ENCODE assay signal across 8 cellular contexts in genomic region chr2:60554649-60555065, GRCh38. TPM values are rescaled to one million over a fixed set of nuclear protein-coding genes. Genes with fewer than 3 reads are reported as not detected.
A peak's percentile ranks its signal among the peaks of the same experiment; 100 is the strongest.
DNase-seq lines count a peak whose midpoint lies in the region; ATAC-seq and FAIRE-seq lines count a peak whose summit lies in the region.

No MANE protein-coding gene starts in this region.

- H3K4me3 Mint-ChIP-seq in activated T-helper 1 cell treated with anti-CD3 and anti-CD28 coated beads, Interleukin-12 subunit alpha, Interleukin-12 subunit beta, Interleukin-2, Interleukin-4 antibody, amounts not matched to agents 30 ng/mL and 10 ng/mL and 1 ng/mL, durations not matched to agents 14 hours and 24 hours and 36 hours = peak overlapping the region; percentile 76

- H3K27ac Mint-ChIP-seq in activated T-helper 1 cell treated with anti-CD3 and anti-CD28 coated beads, Interleukin-12 subunit alpha, Interleukin-12 subunit beta, Interleukin-2, Interleukin-4 antibody, amounts not matched to agents 30 ng/mL and 10 ng/mL and 1 ng/mL, durations not matched to agents 14 hours and 24 hours and 36 hours = peak overlapping the region; percentile 48

- peak; percentile 1 for ATAC-seq in HG02943 (IDR thresholded peaks at IDR 0.05; ENCODE audit: low read depth, unreplicated experiment)
- no peak for ATAC-seq in GM21360 (IDR thresholded peaks at IDR 0.05; ENCODE audit: unreplicated experiment)

- FAIRE-seq in small intestine (lab: Jason Lieb, UNC) = no peak

- no peaks in the 10 kb centered on the region for H3K9me3 Mint-ChIP-seq in activated T-helper 1 cell treated with anti-CD3 and anti-CD28 coated beads, Interleukin-12 subunit alpha, Interleukin-12 subunit beta, Interleukin-2, Interleukin-4 antibody, amounts not matched to agents 30 ng/mL and 10 ng/mL and 1 ng/mL, durations not matched to agents 14 hours and 24 hours and 36 hours

- no peaks in the 10 kb centered on the region for H3K36me3 Mint-ChIP-seq in activated T-helper 1 cell treated with anti-CD3 and anti-CD28 coated beads, Interleukin-12 subunit alpha, Interleukin-12 subunit beta, Interleukin-2, Interleukin-4 antibody, amounts not matched to agents 30 ng/mL and 10 ng/mL and 1 ng/mL, durations not matched to agents 14 hours and 24 hours and 36 hours (ENCODE audit: low read depth)

- peaks cover 10% of the 10 kb centered on the region for H3K27me3 ChIP-seq in iPS-15b (ENCODE audit: control insufficient read depth, insufficient read depth, low read length)
- H3K27me3 ChIP-seq in small intestine (ENCODE audit: control insufficient read depth in 2 of 2, insufficient read depth in 2 of 2, low read length in 2 of 2) = peaks cover 0 to 12% of the 10 kb centered on the region in 2 donors

- H3K27me3 Mint-ChIP-seq in activated T-helper 1 cell treated with anti-CD3 and anti-CD28 coated beads, Interleukin-12 subunit alpha, Interleukin-12 subunit beta, Interleukin-2, Interleukin-4 antibody, amounts not matched to agents 30 ng/mL and 10 ng/mL and 1 ng/mL, durations not matched to agents 14 hours and 24 hours and 36 hours (ENCODE audit: insufficient read depth) = peaks cover 74% of the 10 kb centered on the region

- intact Hi-C loops in activated T-helper 1 cell treated with anti-CD3 and anti-CD28 coated beads, Interleukin-12 subunit alpha, Interleukin-12 subunit beta, Interleukin-2, Interleukin-4 antibody, amounts not matched to agents 30 ng/mL and 10 ng/mL and 1 ng/mL, durations not matched to agents 14 hours and 24 hours and 36 hours (cut with micrococcal nuclease) = loop anchor here (5.0 kb wide), 1 partner anchor 203 kb away; the partner anchor contains the start of gene PAPOLG

- WGBS in small intestine, 3 donors = 0 to 1% (median 0%) methylated on average over 28 of the region's 28 CpGs

- H3K4me3 ChIP-seq in iPS-15b (ENCODE audit: low read depth, low read length) (peak overlapping the region; percentile 89), small intestine (ENCODE audit: low read depth in 1 of 2, low read length in 2 of 2) (peak overlapping the region; percentile 62 to 74)

- H3K4me1 ChIP-seq in iPS-15b (ENCODE audit: control insufficient read depth, insufficient read depth, low read length) (peaks cover 3% of the 10 kb centered on the region), small intestine (ENCODE audit: control insufficient read depth in 2 of 2, insufficient read depth in 1 of 2, low read depth in 1 of 2, low read length in 1 of 2) (peaks cover 0 to 4% of the 10 kb centered on the region in 2 donors)

- H3K4me1 Mint-ChIP-seq in activated T-helper 1 cell treated with anti-CD3 and anti-CD28 coated beads, Interleukin-12 subunit alpha, Interleukin-12 subunit beta, Interleukin-2, Interleukin-4 antibody, amounts not matched to agents 30 ng/mL and 10 ng/mL and 1 ng/mL, durations not matched to agents 14 hours and 24 hours and 36 hours (ENCODE audit: low read depth) = peaks cover 21% of the 10 kb centered on the region

- DNase-seq in GM03348 (ENCODE audit: low spot score) (peak; percentile 26), small intestine (no peak), inferior parietal cortex (ENCODE audit: extremely low spot score) (no peak), HPDE6-E6E7 (ENCODE audit: extremely low spot score) (no peak)
- no peak for DNase-seq in activated T-helper 1 cell treated with anti-CD3 and anti-CD28 coated beads, Interleukin-12 subunit alpha, Interleukin-12 subunit beta, Interleukin-2, Interleukin-4 antibody, amounts not matched to agents 30 ng/mL and 10 ng/mL and 1 ng/mL, durations not matched to agents 14 hours and 24 hours and 36 hours (ENCODE audit: low spot score)

- H3K9me3 ChIP-seq in iPS-15b (ENCODE audit: control insufficient read depth, insufficient read depth, low read length) (no peaks in the 10 kb centered on the region), small intestine (ENCODE audit: control insufficient read depth, low read depth) (no peaks in the 10 kb centered on the region)

- H3K36me3 ChIP-seq in iPS-15b (ENCODE audit: control insufficient read depth, insufficient read depth, low read length) = no peaks in the 10 kb centered on the region
- H3K36me3 ChIP-seq in small intestine (ENCODE audit: control insufficient read depth in 2 of 2, insufficient read depth in 2 of 2, low read length in 2 of 2) = no peaks in the 10 kb centered on the region

- H3K27ac ChIP-seq in small intestine (ENCODE audit: low read depth in 1 of 2, low read length in 1 of 2) = peak overlapping the region; percentile 52 to 63

- peak overlapping the region; percentile 76 for H3K9ac ChIP-seq in iPS-15b (ENCODE audit: low read depth, low read length)

RNA-seq across cellular contexts. Expression of gene BCL11A, which starts 1.2 kb away (rescaled TPM):
- not detected in 2 replicates for total RNA-seq in activated T-helper 1 cell treated with anti-CD3 and anti-CD28 coated beads, Interleukin-12 subunit alpha, Interleukin-12 subunit beta, Interleukin-2, Interleukin-4 antibody, amounts not matched to agents 30 ng/mL and 10 ng/mL and 1 ng/mL, durations not matched to agents 14 hours and 24 hours and 36 hours
- 10 to 100 TPM in 2 of 3 donors, 1 to 10 TPM in 1; 2.2 to 17.2 (median 10.7) TPM for polyA plus RNA-seq in small intestine
